15 cellular contexts compared by ENCODE assay signal in genomic region chr7:80635998-80636397, GRCh38. TPM values are rescaled to one million over a fixed set of nuclear protein-coding genes. Genes with fewer than 3 reads are reported as not detected.
"Had no signal": no experiment of that assay in that cellular context is flagged by ENCODE, and none has a peak within 500 bp of the region (broad histone marks: within the 10 kb centered on the region; RNA-seq: fewer than 3 reads in every experiment).

No MANE protein-coding gene starts in this region.

- H3K36me3 ChIP-seq: brain microvascular endothelial cell, suprapubic skin had no signal

- H3K9me3 ChIP-seq: suprapubic skin had no signal

- H3K9ac ChIP-seq: parathyroid adenoma had no signal

- H3K4me1 ChIP-seq: parathyroid adenoma had no signal

- DNase-seq: activated CD4-positive, alpha-beta T cell treated with anti-CD3 and anti-CD28 coated beads, Interleukin-2, amount 50 U/mL, for 1 hour; activated CD8-positive, alpha-beta memory T cell treated with anti-CD3 and anti-CD28 coated beads for 24 hours; activated naive CD8-positive, alpha-beta T cell treated with anti-CD3 and anti-CD28 coated beads for 36 hours; brain microvascular endothelial cell; cerebellar nuclear complex; effector memory CD4-positive, alpha-beta T cell; foreskin keratinocyte; left colon; naive thymus-derived CD8-positive, alpha-beta T cell; small intestine; stimulated activated naive CD8-positive, alpha-beta T cell treated with anti-CD3 and anti-CD28 coated beads, Interleukin-15, Interleukin-2, amounts not matched to agents 100 U/mL and 50 U/mL, for 24 hours had no signal

- H3K4me3 ChIP-seq: suprapubic skin had no signal

- H3K27ac ChIP-seq: brain microvascular endothelial cell, foreskin keratinocyte, parathyroid adenoma, suprapubic skin had no signal

- ATAC-seq: activated CD4-positive, CD25-positive, alpha-beta regulatory T cell treated with anti-CD3 and anti-CD28 coated beads, Interleukin-2, amount 50 U/mL, for 24 hours; foreskin keratinocyte; left colon; naive thymus-derived CD8-positive, alpha-beta T cell; stimulated activated naive CD8-positive, alpha-beta T cell treated with anti-CD3 and anti-CD28 coated beads, Interleukin-15, Interleukin-2, amounts not matched to agents 100 U/mL and 50 U/mL, for 24 hours had no signal

- H3K27me3 ChIP-seq: brain microvascular endothelial cell, foreskin keratinocyte, suprapubic skin had no signal

RNA-seq across cellular contexts. Expression of gene CD36, which starts 2.4 kb away (rescaled TPM):
- total RNA-seq: activated naive CD8-positive, alpha-beta T cell treated with anti-CD3 and anti-CD28 coated beads for 36 hours; activated T-helper 1 cell treated with anti-CD3 and anti-CD28 coated beads, Interleukin-12 subunit alpha, Interleukin-12 subunit beta, Interleukin-2, Interleukin-4 antibody, amounts not matched to agents 30 ng/mL and 10 ng/mL and 1 ng/mL, durations not matched to agents 14 hours and 24 hours and 36 hours; foreskin keratinocyte had no signal
